In genomic region chrX:17758382-17758781, GRCh38 we compare ENCODE assay signal across 20 cellular contexts. TPM values are rescaled to one million over a fixed set of nuclear protein-coding genes. Genes with fewer than 3 reads are reported as not detected.
A peak's percentile ranks its signal among the peaks of the same experiment; 100 is the strongest.
DNase-seq lines count a peak whose midpoint lies in the region; ATAC-seq and FAIRE-seq lines count a peak whose summit lies in the region.
"Had no signal": no experiment of that assay in that cellular context is flagged by ENCODE, and none has a peak within 500 bp of the region (broad histone marks: within the 10 kb centered on the region; RNA-seq: fewer than 3 reads in every experiment).

No MANE protein-coding gene starts in this region.

- no peaks in the 10 kb centered on the region for H3K36me3 Mint-ChIP-seq in activated CD4-positive, alpha-beta T cell treated with anti-CD3 and anti-CD28 coated beads, Interleukin-2, amount 10 ng/mL, durations not matched to agents 24 days and 14 days (ENCODE audit: low read depth)

- peak; percentile 57 for FAIRE-seq in small intestine (lab: Jason Lieb, UNC)

- H3K4me3 Mint-ChIP-seq in activated CD4-positive, alpha-beta T cell treated with anti-CD3 and anti-CD28 coated beads, Interleukin-2, amount 10 ng/mL, durations not matched to agents 24 days and 14 days = no peak overlapping the region

- no peaks in the 10 kb centered on the region for H3K4me1 Mint-ChIP-seq in activated CD4-positive, alpha-beta T cell treated with anti-CD3 and anti-CD28 coated beads, Interleukin-2, amount 10 ng/mL, durations not matched to agents 24 days and 14 days

- no peaks in the 10 kb centered on the region for H3K27me3 Mint-ChIP-seq in activated CD4-positive, alpha-beta T cell treated with anti-CD3 and anti-CD28 coated beads, Interleukin-2, amount 10 ng/mL, durations not matched to agents 24 days and 14 days

- no peak overlapping the region for H3K27ac Mint-ChIP-seq in activated CD4-positive, alpha-beta T cell treated with anti-CD3 and anti-CD28 coated beads, Interleukin-2, amount 10 ng/mL, durations not matched to agents 24 days and 14 days

- no peak overlapping the region for H3K4me3 ChIP-seq in small intestine (ENCODE audit: low read depth in 1 of 2, low read length in 2 of 2)
- H3K4me3 ChIP-seq: hepatocyte, Peyer's patch, right atrium auricular region had no signal

- peak; percentile 92 for ATAC-seq in GM19372 (IDR thresholded peaks at IDR 0.05; ENCODE audit: low read depth, unreplicated experiment)
- ATAC-seq in HG02571 (IDR thresholded peaks at IDR 0.05; ENCODE audit: unreplicated experiment) = peak; percentile 61
- peak; percentile 95 for ATAC-seq in HG03175 (IDR thresholded peaks at IDR 0.05; ENCODE audit: unreplicated experiment)
- no peak for ATAC-seq in left ventricle myocardium superior

- DNase-seq in small intestine (no peak), HUDEP-2 (lab: John Stamatoyannopoulos, UW; ENCODE audit: unreplicated experiment in 76 of 76) (no peak), GOT3 (lab: John Stamatoyannopoulos, UW) (no peak), left ventricle myocardium superior (no peak)
- DNase-seq in activated CD4-positive, alpha-beta T cell treated with anti-CD3 and anti-CD28 coated beads, Interleukin-2, amount 10 ng/mL, durations not matched to agents 24 days and 14 days = no peak
- DNase-seq: activated gamma-delta T cell treated with Interleukin-2 at 50 U/mL for 16 hours; C1 segment of cervical spinal cord; DMS53; kidney glomerular epithelial cell; NCI-H2081; NCI-H748 treated with DMSO at 0.1 percent for 48 hours; Peyer's patch; stimulated activated CD4-positive, alpha-beta T cell treated with anti-CD3 and anti-CD28 coated beads, Interleukin-1b, Interleukin-23, amount 100 ng/mL, for 48 hours; WERI-Rb-1 had no signal

- intact Hi-C loops in activated CD4-positive, alpha-beta T cell treated with anti-CD3 and anti-CD28 coated beads, Interleukin-2, amount 10 ng/mL, durations not matched to agents 24 days and 14 days (cut with micrococcal nuclease) = no loop called here
- intact Hi-C loops in left ventricle myocardium superior (cut with micrococcal nuclease) = no loop called here

- H3K9me3 Mint-ChIP-seq in activated CD4-positive, alpha-beta T cell treated with anti-CD3 and anti-CD28 coated beads, Interleukin-2, amount 10 ng/mL, durations not matched to agents 24 days and 14 days = no peaks in the 10 kb centered on the region

- no peaks in the 10 kb centered on the region for H3K9me3 ChIP-seq in small intestine (ENCODE audit: control insufficient read depth, low read depth)
- H3K9me3 ChIP-seq: neutrophil, Peyer's patch, right atrium auricular region had no signal

- WGBS in small intestine, 3 donors = 41 to 68% (median 61%) methylated on average over 2 of the region's 2 CpGs

- H3K4me1 ChIP-seq in small intestine (ENCODE audit: control insufficient read depth in 2 of 2, insufficient read depth in 1 of 2, low read depth in 1 of 2, low read length in 1 of 2) = no peaks in the 10 kb centered on the region
- H3K4me1 ChIP-seq: Peyer's patch, right atrium auricular region had no signal

- no peak overlapping the region for H3K27ac ChIP-seq in small intestine (ENCODE audit: low read depth in 1 of 2, low read length in 1 of 2)
- H3K27ac ChIP-seq: hepatocyte, neutrophil, Peyer's patch, right atrium auricular region, WERI-Rb-1 had no signal

- H3K27me3 ChIP-seq in small intestine (ENCODE audit: control insufficient read depth in 2 of 2, insufficient read depth in 2 of 2, low read length in 2 of 2) = no peaks in the 10 kb centered on the region
- H3K27me3 ChIP-seq: hepatocyte, neutrophil, Peyer's patch, right atrium auricular region had no signal

- H3K36me3 ChIP-seq in small intestine (ENCODE audit: control insufficient read depth in 2 of 2, insufficient read depth in 2 of 2, low read length in 2 of 2) = no peaks in the 10 kb centered on the region
- H3K36me3 ChIP-seq: neutrophil, Peyer's patch, right atrium auricular region, WERI-Rb-1 had no signal

RNA-seq across cellular contexts. Expression of gene SCML1, which starts 21.1 kb away (rescaled TPM):
- polyA plus RNA-seq in small intestine = 10 to 100 TPM in 2 of 3 donors, 1 to 10 TPM in 1; 8.1 to 14.1 (median 12.1) TPM
- 1.4 and 1.7 TPM in 2 replicates for total RNA-seq in activated CD4-positive, alpha-beta T cell treated with anti-CD3 and anti-CD28 coated beads, Interleukin-2, amount 10 ng/mL, durations not matched to agents 24 days and 14 days
- 5.8 TPM for total RNA-seq in left ventricle myocardium superior
